Comparison of ENCODE assay signal across 8 cellular contexts in genomic region chr2:77608510-77608909, GRCh38.
"Had no signal": no experiment of that assay in that cellular context is flagged by ENCODE, and none has a peak within 500 bp of the region (broad histone marks: within the 10 kb centered on the region; RNA-seq: fewer than 3 reads in every experiment).

No MANE protein-coding gene starts in this region.

- H3K4me3 ChIP-seq: GM12878 had no signal

- FAIRE-seq: G401.6, GM12878, GM12891, GM12892, GM18507, GM19239 had no signal

- DNase-seq: GDM1, GF-D8 had no signal

- ATAC-seq: GM12878 had no signal
